ENCODE assay signal across 11 cellular contexts in genomic region chr11:78202733-78203167, GRCh38. TPM values are rescaled to one million over a fixed set of nuclear protein-coding genes. Genes with fewer than 3 reads are reported as not detected.
DNase-seq lines count a peak whose midpoint lies in the region; ATAC-seq and TF ChIP-seq lines count a peak whose summit lies in the region.
"Had no signal": no experiment of that assay in that cellular context is flagged by ENCODE, and none has a peak within 500 bp of the region (broad histone marks: within the 10 kb centered on the region; RNA-seq: fewer than 3 reads in every experiment).

No MANE protein-coding gene starts in this region.

- H3K27ac ChIP-seq in BLaER1 treated with 17β-estradiol and CSF1 and Interleukin-3, amounts not matched to agents 10 nM and 100 nM: peak overlapping the region in 10 of 11 experiments; percentile 24 to 87 (median 77); a peak in 21 of 22 replicates
- H3K27ac ChIP-seq in Peyer's patch: peak overlapping the region; percentile 2 to 66 (median 52)

- TF ChIP-seq CTCF in Peyer's patch (IDR thresholded peaks at IDR 0.05): no peak
- no peak for TF ChIP-seq CTCF in mucosa of descending colon (IDR thresholded peaks at IDR 0.05)

- H3K9ac ChIP-seq in BLaER1 treated with 17β-estradiol and CSF1 and Interleukin-3, amounts not matched to agents 10 nM and 100 nM: peak overlapping the region in 9 of 11 experiments; percentile 23 to 77 (median 66); a peak in 19 of 22 replicates

- peaks cover 27 to 39% (median 36%) of the 10 kb centered on the region in 10 experiments for H3K4me1 ChIP-seq in BLaER1 treated with 17β-estradiol and CSF1 and Interleukin-3, amounts not matched to agents 10 nM and 100 nM
- peaks cover 0 to 4% (median 0%) of the 10 kb centered on the region in 4 donors for H3K4me1 ChIP-seq in Peyer's patch
- H3K4me1 ChIP-seq in mucosa of descending colon (ENCODE audit: low read depth): no peaks in the 10 kb centered on the region

- H3K9me3 ChIP-seq in BLaER1 treated with 17β-estradiol and CSF1 and Interleukin-3, amounts not matched to agents 10 nM and 100 nM (replicated peaks in 1 of 11): no peaks in the 10 kb centered on the region
- H3K9me3 ChIP-seq in Peyer's patch: no peaks in the 10 kb centered on the region
- no peaks in the 10 kb centered on the region for H3K9me3 ChIP-seq in mucosa of descending colon

- no peaks in the 10 kb centered on the region for H3K27me3 ChIP-seq in BLaER1 treated with 17β-estradiol and CSF1 and Interleukin-3, amounts not matched to agents 10 nM and 100 nM
- H3K27me3 ChIP-seq in Peyer's patch: no peaks in the 10 kb centered on the region

- DNase-seq in Peyer's patch: peak in 2 of 3 donors; percentile 66 to 74
- peak; percentile 40 for DNase-seq in activated T-helper 1 cell treated with Interleukin-2 at 50 U/mL for 16 hours (ENCODE audit: low read depth)
- DNase-seq in mucosa of descending colon: peak in 1 of 3 donors; percentile 32
- DNase-seq in SK-N-DZ (ENCODE audit: low spot score): no peak
- DNase-seq in DMS 273 (lab: John Stamatoyannopoulos, UW; ENCODE audit: unreplicated experiment): no peak
- DNase-seq in GM19238 (ENCODE audit: insufficient read length, low spot score): no peak
- DNase-seq: foreskin melanocyte, MV-4-11, RPMI8226 had no signal

- intact Hi-C loops in mucosa of descending colon (cut with DNase I, micrococcal nuclease): no loop called here

- peak overlapping the region in 3 of 10 experiments; percentile 9 to 22 (median 16); a peak in 4 of 20 replicates for H3K4me3 ChIP-seq in BLaER1 treated with 17β-estradiol and CSF1 and Interleukin-3, amounts not matched to agents 10 nM and 100 nM
- H3K4me3 ChIP-seq in Peyer's patch (peak overlapping the region in 1 of 4 donors; percentile 28), mucosa of descending colon (no peak overlapping the region)

- peaks cover 0 to 80% (median 10%) of the 10 kb centered on the region in 11 experiments; a peak in 12 of 22 replicates for H3K36me3 ChIP-seq in BLaER1 treated with 17β-estradiol and CSF1 and Interleukin-3, amounts not matched to agents 10 nM and 100 nM
- H3K36me3 ChIP-seq in Peyer's patch: peaks cover 0 to 33% (median 0%) of the 10 kb centered on the region in 3 donors
- no peaks in the 10 kb centered on the region for H3K36me3 ChIP-seq in mucosa of descending colon (ENCODE audit: low read depth)

- peak overlapping the region; percentile 76 to 97 (median 86) for H3K4me2 ChIP-seq in BLaER1 treated with 17β-estradiol and CSF1 and Interleukin-3, amounts not matched to agents 10 nM and 100 nM

- ATAC-seq in mucosa of descending colon: peak; percentile 82
- no peak for ATAC-seq in HG03095 (IDR thresholded peaks at IDR 0.05; ENCODE audit: unreplicated experiment)

- H4K20me1 ChIP-seq in BLaER1 treated with 17β-estradiol and CSF1 and Interleukin-3, amounts not matched to agents 10 nM and 100 nM: peaks cover 0 to 57% (median 0%) of the 10 kb centered on the region in 11 experiments; a peak in 6 of 22 replicates

- no peak for TF ChIP-seq POLR2A in Peyer's patch (IDR thresholded peaks at IDR 0.05)

RNA-seq across cellular contexts. Expression of gene USP35, which starts 14.0 kb away (rescaled TPM):
- total RNA-seq in Peyer's patch: 10 to 100 TPM in 3 of 4 donors, 1 to 10 TPM in 1; 6.6 to 30.6 (median 13.3) TPM
- 10 to 100 TPM in 1 of 3 donors, 1 to 10 TPM in 2; 3.9 to 11.1 (median 4.9) TPM for total RNA-seq in mucosa of descending colon
- 8.2 and 10.9 TPM in 2 replicates for polyA plus RNA-seq in SK-N-DZ (2014; cell fraction: cytosol; rRNA removed)
- polyA plus RNA-seq in SK-N-DZ (2014; cell fraction: nucleus; rRNA removed): 34.7 and 54.8 TPM in 2 replicates

RNA-seq across cellular contexts. Expression of gene KCTD21, which starts 14.3 kb away (rescaled TPM):
- total RNA-seq in Peyer's patch (10 to 100 TPM in 3 of 4 donors, 1 to 10 TPM in 1; 8.7 to 25.2 (median 16.9) TPM), mucosa of descending colon (10 to 100 TPM in 1 of 3 donors, 1 to 10 TPM in 2; 7.5 to 11.1 (median 8.1) TPM)
- 4.4 and 5.4 TPM in 2 replicates for polyA plus RNA-seq in SK-N-DZ (2014; cell fraction: cytosol; rRNA removed)
- 1.3 and 3.5 TPM in 2 replicates for polyA plus RNA-seq in SK-N-DZ (2014; cell fraction: nucleus; rRNA removed)

Comparison
In these comparisons a context has a peak if more than half of its experiments do, and no peak if none do; other contexts are left out.
1. DNase-seq: peak in Peyer's patch (2 of 3) and activated T-helper 1 cell treated with Interleukin-2 at 50 U/mL for 16 hours (single experiment); none in SK-N-DZ (single experiment), DMS 273 (single experiment) and GM19238 (single experiment).